In the genomic region with DNA sequence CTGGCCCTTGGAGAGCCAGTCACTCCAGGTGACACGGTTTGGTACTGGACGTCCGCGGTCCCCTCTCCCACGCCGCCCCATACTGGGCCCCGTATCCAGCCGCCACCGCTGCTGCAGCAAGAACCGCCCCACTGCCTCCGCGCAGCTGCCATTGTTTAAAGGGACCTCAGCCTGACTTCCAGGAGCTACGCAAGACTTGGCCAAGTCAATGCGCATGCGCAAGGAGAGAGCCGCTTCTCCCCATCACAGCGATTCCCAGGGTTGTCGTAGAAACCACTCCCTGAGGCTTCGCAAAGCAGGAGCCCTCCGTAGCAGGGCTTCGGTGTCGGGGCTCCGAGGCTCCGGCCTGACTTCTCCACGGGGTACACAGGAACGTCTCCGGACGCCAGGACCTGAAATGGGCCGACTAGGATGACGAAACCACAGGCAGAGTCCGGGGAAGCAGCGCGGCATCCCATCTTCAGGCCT, we compare ENCODE assay signal across 7 cellular contexts.
DNase-seq lines count a peak whose midpoint lies in the region; ATAC-seq, FAIRE-seq and TF ChIP-seq lines count a peak whose summit lies in the region.
"Not testable (repeated sequence)": the region's sequence is repeated elsewhere in the genome, so short reads cannot be mapped to it uniquely, and the experiment has no call there.

No MANE protein-coding gene starts in this region.

- CTCF ChIA-PET in SK-N-SH (lab: Yijun Ruan, JAX): not testable (repeated sequence)

- H3K4me1 ChIP-seq in SK-N-SH (ENCODE audit: control insufficient read depth in 1 of 2, insufficient read depth in 2 of 2, low read depth in 1 of 2, low read length in 1 of 2); heart left ventricle: not testable (repeated sequence)

- not testable (repeated sequence) for TF ChIP-seq POLR2A in heart left ventricle (IDR thresholded peaks at IDR 0.05)

- not testable (repeated sequence) for H4K20me1 ChIP-seq in SK-N-SH (ENCODE audit: insufficient read depth)

- H3K9me2 ChIP-seq in SK-N-SH: not testable (repeated sequence)

- peak; percentile 93 for FAIRE-seq in urothelium cell line (lab: Jason Lieb, UNC)

- not testable (repeated sequence) for TF ChIP-seq RAD21 in SK-N-SH (IDR thresholded peaks at IDR 0.05; ENCODE audit: low read length)

- in situ Hi-C loops in T47D (cut with HindIII; ENCODE audit: low pct_unique_long_range_greater_than_20kb, low sequenced_read_pairs): not testable (repeated sequence)

- not testable (repeated sequence) for H3K36me3 ChIP-seq in SK-N-SH (replicated peaks in 1 of 2; ENCODE audit: control insufficient read depth in 1 of 2, insufficient read depth in 2 of 2, low read length in 1 of 2); heart left ventricle

- intact Hi-C loops in heart left ventricle (cut with DNase I); sciatic nerve (cut with DNase I): not testable (repeated sequence)

- H3K79me2 ChIP-seq in SK-N-SH (ENCODE audit: insufficient read depth): not testable (repeated sequence)

- WGBS in SK-N-SH (ENCODE audit: low lambda C conversion rate): 22% methylated on average over 7 of the region's 33 CpGs
- WGBS in heart left ventricle, 4 donors: 88 to 91% (median 90%) methylated on average over 21 to 27 of the region's 33 CpGs; no CpG with 5 or more reads in 1 of the 4 donors

- H3K9me3 ChIP-seq in SK-N-SH, heart left ventricle: not testable (repeated sequence)

- H3K4me3 ChIP-seq in SK-N-SH (ENCODE audit: low read depth in 2 of 2, low read length in 1 of 2): peak overlapping the region; percentile 49 to 65
- not testable (repeated sequence) for H3K4me3 ChIP-seq in heart left ventricle

- TF ChIP-seq EP300 in SK-N-SH (IDR thresholded peaks at IDR 0.05; ENCODE audit: borderline replicate concordance in 1 of 2, low read depth in 1 of 2, low read length in 1 of 2): not testable (repeated sequence)

- H3K27me3 ChIP-seq in SK-N-SH (ENCODE audit: insufficient read depth); heart left ventricle: not testable (repeated sequence)

- POLR2A ChIA-PET in SK-N-SH (lab: Yijun Ruan, JAX): not testable (repeated sequence)

- H3K9ac ChIP-seq in SK-N-SH: peak overlapping the region; percentile 34; the same call in 1 of the 2 replicates

- not testable (repeated sequence) for H3K27ac ChIP-seq in SK-N-SH (ENCODE audit: low read depth in 2 of 2, low read length in 1 of 2); heart left ventricle

- DNase-seq in NCI-H510A treated with DMSO at 0.1 percent for 48 hours (lab: John Stamatoyannopoulos, UW) (peak; percentile 32), SK-N-SH (peak; percentile 68), T47D (ENCODE audit: low read depth in 1 of 2, low spot score in 1 of 2) (peak; percentile 33 to 66), urothelium cell line (ENCODE audit: low spot score) (peak; percentile 77)
- not testable (repeated sequence) for DNase-seq in heart left ventricle; left lobe of liver (ENCODE audit: low spot score); sciatic nerve (ENCODE audit: low spot score)

- not testable (repeated sequence) for H3F3A ChIP-seq in SK-N-SH (replicated peaks; ENCODE audit: insufficient read depth)

- not testable (repeated sequence) for TF ChIP-seq CTCF in SK-N-SH (IDR thresholded peaks at IDR 0.05); heart left ventricle (IDR thresholded peaks at IDR 0.05)

- peak overlapping the region; percentile 97 for H2AFZ ChIP-seq in SK-N-SH (ENCODE audit: low read depth)

- peak overlapping the region; percentile 85 for H3K4me2 ChIP-seq in SK-N-SH

- ATAC-seq in heart left ventricle: peak; percentile 26 to 72 (median 62)
- ATAC-seq in left lobe of liver: peak; percentile 87
- ATAC-seq in sciatic nerve: peak; percentile 51

TF ChIP-seq in SK-N-SH, 30 proteins besides CTCF, POLR2A, EP300 and RAD21:
- peak; percentile 68 for TF ChIP-seq NRF1 (IDR thresholded peaks at IDR 0.05; ENCODE audit: low read depth, low read length)
- TF ChIP-seq MAX (IDR thresholded peaks at IDR 0.05; ENCODE audit: low read depth): 0 out of 2 replicates have a peak, but pooled peaks have one; percentile 41
